20 cellular contexts compared by ENCODE assay signal in genomic region chr7:101988513-101988912, GRCh38.
DNase-seq lines count a peak whose midpoint lies in the region; ATAC-seq and TF ChIP-seq lines count a peak whose summit lies in the region.
"Had no signal": no experiment of that assay in that cellular context is flagged by ENCODE, and none has a peak within 500 bp of the region (broad histone marks: within the 10 kb centered on the region; RNA-seq: fewer than 3 reads in every experiment).

No MANE protein-coding gene starts in this region.

- H3K4me3 ChIP-seq in OCI-LY1 (ENCODE audit: low read depth, low read length, poor library complexity, severe bottlenecking), result no peak overlapping the region
- H3K4me3 ChIP-seq in hepatocyte, result no peak overlapping the region
- no peak overlapping the region for H3K4me3 ChIP-seq in neural progenitor cell
- H3K4me3 ChIP-seq: GM23248 had no signal

- DNase-seq in activated naive CD8-positive, alpha-beta T cell treated with anti-CD3 and anti-CD28 coated beads for 36 hours, result no peak
- DNase-seq in activated naive CD8-positive, alpha-beta T cell treated with anti-CD3 and anti-CD28 coated beads, Interleukin-2, amount 50 U/mL, for 24 hours, result no peak
- DNase-seq in hepatocyte (ENCODE audit: low spot score), result no peak
- DNase-seq in stimulated activated naive CD8-positive, alpha-beta T cell treated with anti-CD3 and anti-CD28 coated beads, Interleukin-15, amount 100 ng/mL, for 72 hours, result no peak
- no peak for DNase-seq in neural progenitor cell (ENCODE audit: low spot score)
- DNase-seq in GM13976 (ENCODE audit: low spot score), result no peak
- DNase-seq: GM23248, KG1, NCI-H1048, NCI-H146, NCI-H2081 treated with DMSO at 0.1 percent for 48 hours, NCI-H510A, NCI-H82, Right ventricle myocardium superior, SK-N-SH had no signal

- H4K20me1 ChIP-seq in OCI-LY1 (ENCODE audit: insufficient read depth, low read length) (no peaks in the 10 kb centered on the region), hepatocyte (ENCODE audit: insufficient read depth, poor library complexity, severe bottlenecking) (peaks cover 21% of the 10 kb centered on the region), neural progenitor cell (ENCODE audit: low read depth) (peaks cover 70% of the 10 kb centered on the region)

- peaks cover 1% of the 10 kb centered on the region for H3K36me3 Mint-ChIP-seq in activated naive CD8-positive, alpha-beta T cell treated with anti-CD3 and anti-CD28 coated beads for 36 hours
- H3K36me3 Mint-ChIP-seq in activated naive CD8-positive, alpha-beta T cell treated with anti-CD3 and anti-CD28 coated beads, Interleukin-2, amount 50 U/mL, for 24 hours (ENCODE audit: low read depth), result peaks cover 4% of the 10 kb centered on the region
- peaks cover 3% of the 10 kb centered on the region for H3K36me3 Mint-ChIP-seq in neural progenitor cell

- H3K4me2 ChIP-seq in OCI-LY1 (ENCODE audit: low read length) (peak overlapping the region; percentile 38; the same call in 1 of the 2 replicates), hepatocyte (no peak overlapping the region), neural progenitor cell (no peak overlapping the region)
- H3K4me2 ChIP-seq: SK-N-SH had no signal

- peak overlapping the region; percentile 14 for H3K27ac Mint-ChIP-seq in activated naive CD8-positive, alpha-beta T cell treated with anti-CD3 and anti-CD28 coated beads for 36 hours
- H3K27ac Mint-ChIP-seq in activated naive CD8-positive, alpha-beta T cell treated with anti-CD3 and anti-CD28 coated beads, Interleukin-2, amount 50 U/mL, for 24 hours, result no peak overlapping the region
- H3K27ac Mint-ChIP-seq in stimulated activated naive CD8-positive, alpha-beta T cell treated with anti-CD3 and anti-CD28 coated beads, Interleukin-15, amount 100 ng/mL, for 72 hours, result peak overlapping the region; percentile 22 to 72
- H3K27ac Mint-ChIP-seq in neural progenitor cell, result no peak overlapping the region

- peaks cover 1% of the 10 kb centered on the region for H3K9me3 Mint-ChIP-seq in activated naive CD8-positive, alpha-beta T cell treated with anti-CD3 and anti-CD28 coated beads for 36 hours
- H3K9me3 Mint-ChIP-seq in activated naive CD8-positive, alpha-beta T cell treated with anti-CD3 and anti-CD28 coated beads, Interleukin-2, amount 50 U/mL, for 24 hours, result no peaks in the 10 kb centered on the region
- H3K9me3 Mint-ChIP-seq in stimulated activated naive CD8-positive, alpha-beta T cell treated with anti-CD3 and anti-CD28 coated beads, Interleukin-15, amount 100 ng/mL, for 72 hours, result no peaks in the 10 kb centered on the region
- H3K9me3 Mint-ChIP-seq in neural progenitor cell, result no peaks in the 10 kb centered on the region

- H3F3A ChIP-seq in OCI-LY1 (ENCODE audit: insufficient read depth, low read length) (peaks cover 26% of the 10 kb centered on the region), neural progenitor cell (ENCODE audit: low read depth) (peaks cover 22% of the 10 kb centered on the region)

- no peaks in the 10 kb centered on the region; the same call in 1 of the 2 replicates for H3K9me3 ChIP-seq in OCI-LY1 (ENCODE audit: low read length)
- no peaks in the 10 kb centered on the region for H3K9me3 ChIP-seq in hepatocyte (ENCODE audit: low read depth)
- no peaks in the 10 kb centered on the region for H3K9me3 ChIP-seq in neural progenitor cell (ENCODE audit: low read depth)
- H3K9me3 ChIP-seq: SK-N-SH had no signal

- H3K9me2 ChIP-seq in OCI-LY1 (ENCODE audit: low read depth, low read length), result no peaks in the 10 kb centered on the region
- no peaks in the 10 kb centered on the region for H3K9me2 ChIP-seq in hepatocyte (replicated peaks; ENCODE audit: insufficient read depth)
- H3K9me2 ChIP-seq: SK-N-SH had no signal

- H3K27me3 Mint-ChIP-seq in activated naive CD8-positive, alpha-beta T cell treated with anti-CD3 and anti-CD28 coated beads for 36 hours, result no peaks in the 10 kb centered on the region
- H3K27me3 Mint-ChIP-seq in activated naive CD8-positive, alpha-beta T cell treated with anti-CD3 and anti-CD28 coated beads, Interleukin-2, amount 50 U/mL, for 24 hours, result no peaks in the 10 kb centered on the region
- no peaks in the 10 kb centered on the region for H3K27me3 Mint-ChIP-seq in stimulated activated naive CD8-positive, alpha-beta T cell treated with anti-CD3 and anti-CD28 coated beads, Interleukin-15, amount 100 ng/mL, for 72 hours
- peaks cover 3% of the 10 kb centered on the region for H3K27me3 Mint-ChIP-seq in neural progenitor cell (ENCODE audit: insufficient read depth, low read depth)

- peaks cover 9% of the 10 kb centered on the region; the same call in 1 of the 2 replicates for H3K79me2 ChIP-seq in OCI-LY1 (ENCODE audit: insufficient read depth, low read length)
- H3K79me2 ChIP-seq in hepatocyte, result peaks cover 80% of the 10 kb centered on the region
- H3K79me2 ChIP-seq in neural progenitor cell (ENCODE audit: low read depth), result peaks cover 72% of the 10 kb centered on the region

- TF ChIP-seq CTCF in OCI-LY1 (IDR thresholded peaks at IDR 0.05; ENCODE audit: low read length) (no peak), hepatocyte (IDR thresholded peaks at IDR 0.05; ENCODE audit: poor library complexity) (no peak), neural progenitor cell (IDR thresholded peaks at IDR 0.05) (no peak), GM13976 (IDR thresholded peaks at IDR 0.05; ENCODE audit: borderline replicate concordance, control extremely low read depth, extremely low read depth, insufficient read depth, missing control alignments) (no peak)

- H3K4me1 Mint-ChIP-seq in activated naive CD8-positive, alpha-beta T cell treated with anti-CD3 and anti-CD28 coated beads for 36 hours, result peaks cover 35% of the 10 kb centered on the region
- peaks cover 26% of the 10 kb centered on the region for H3K4me1 Mint-ChIP-seq in activated naive CD8-positive, alpha-beta T cell treated with anti-CD3 and anti-CD28 coated beads, Interleukin-2, amount 50 U/mL, for 24 hours
- peaks cover 54% of the 10 kb centered on the region for H3K4me1 Mint-ChIP-seq in stimulated activated naive CD8-positive, alpha-beta T cell treated with anti-CD3 and anti-CD28 coated beads, Interleukin-15, amount 100 ng/mL, for 72 hours
- peaks cover 35% of the 10 kb centered on the region for H3K4me1 Mint-ChIP-seq in neural progenitor cell

- no peak overlapping the region for H3K4me3 Mint-ChIP-seq in activated naive CD8-positive, alpha-beta T cell treated with anti-CD3 and anti-CD28 coated beads for 36 hours
- H3K4me3 Mint-ChIP-seq in activated naive CD8-positive, alpha-beta T cell treated with anti-CD3 and anti-CD28 coated beads, Interleukin-2, amount 50 U/mL, for 24 hours, result no peak overlapping the region
- no peak overlapping the region for H3K4me3 Mint-ChIP-seq in stimulated activated naive CD8-positive, alpha-beta T cell treated with anti-CD3 and anti-CD28 coated beads, Interleukin-15, amount 100 ng/mL, for 72 hours
- H3K4me3 Mint-ChIP-seq in neural progenitor cell, result no peak overlapping the region
- H3K4me3 Mint-ChIP-seq: CD14-positive monocyte had no signal

- peaks cover 6% of the 10 kb centered on the region for H3K36me3 ChIP-seq in OCI-LY1 (ENCODE audit: insufficient read depth, low read length)
- H3K36me3 ChIP-seq in hepatocyte (replicated peaks; ENCODE audit: insufficient read depth, low read depth), result no peaks in the 10 kb centered on the region
- H3K36me3 ChIP-seq in neural progenitor cell, result no peaks in the 10 kb centered on the region

- 86% methylated on average over 9 of the region's 9 CpGs for WGBS in hepatocyte (ENCODE audit: low lambda C conversion rate, missing lambda C conversion rate)

- H3K27ac ChIP-seq in OCI-LY1 (ENCODE audit: low read depth, low read length, poor library complexity, severe bottlenecking) (peak overlapping the region; percentile 97), hepatocyte (peak overlapping the region; percentile 49), neural progenitor cell (no peak overlapping the region)
- H3K27ac ChIP-seq: GM23248 had no signal

- in situ Hi-C loops in GM13976 (cut with MboI; ENCODE audit: low sequenced_read_pairs, unreplicated experiment), result no loop called here

- H2AFZ ChIP-seq in OCI-LY1 (ENCODE audit: low read length) (no peak overlapping the region), hepatocyte (no peak overlapping the region), neural progenitor cell (replicated peaks) (no peak overlapping the region)
- H2AFZ ChIP-seq: GM23248 had no signal

- no peaks in the 10 kb centered on the region for H3K27me3 ChIP-seq in OCI-LY1 (ENCODE audit: insufficient read depth, low read length)
- no peaks in the 10 kb centered on the region for H3K27me3 ChIP-seq in hepatocyte
- H3K27me3 ChIP-seq in neural progenitor cell, result no peaks in the 10 kb centered on the region

- H3K9ac ChIP-seq in OCI-LY1 (ENCODE audit: low read length), result peak overlapping the region; percentile 47
- H3K9ac ChIP-seq in neural progenitor cell, result no peak overlapping the region
- H3K9ac ChIP-seq: GM23248, SK-N-SH had no signal

- no peak for ATAC-seq in activated naive CD8-positive, alpha-beta T cell treated with anti-CD3 and anti-CD28 coated beads, Interleukin-2, amount 50 U/mL, for 24 hours
- no peak for ATAC-seq in stimulated activated naive CD8-positive, alpha-beta T cell treated with anti-CD3 and anti-CD28 coated beads, Interleukin-15, amount 100 ng/mL, for 72 hours
- no peak for ATAC-seq in HG02678 (IDR thresholded peaks at IDR 0.05; ENCODE audit: unreplicated experiment)
- ATAC-seq: HepG2, Panc1 had no signal

- H3K4me1 ChIP-seq in OCI-LY1 (ENCODE audit: insufficient read depth, low read length, severe bottlenecking) (peaks cover 97% of the 10 kb centered on the region), hepatocyte (ENCODE audit: insufficient read depth) (peaks cover 21% of the 10 kb centered on the region), neural progenitor cell (peaks cover 23% of the 10 kb centered on the region)

Comparison
In these comparisons a context has a peak if more than half of its experiments do, and no peak if none do; other contexts are left out.
1. H3K27ac Mint-ChIP-seq: peak in activated naive CD8-positive, alpha-beta T cell treated with anti-CD3 and anti-CD28 coated beads for 36 hours (single experiment) and stimulated activated naive CD8-positive, alpha-beta T cell treated with anti-CD3 and anti-CD28 coated beads, Interleukin-15, amount 100 ng/mL, for 72 hours (2 of 2); none in activated naive CD8-positive, alpha-beta T cell treated with anti-CD3 and anti-CD28 coated beads, Interleukin-2, amount 50 U/mL, for 24 hours (single experiment) and neural progenitor cell (single experiment).